ENCODE assay signal across 15 cellular contexts in genomic region chr15:96551196-96551595, GRCh38.
DNase-seq lines count a peak whose midpoint lies in the region; ATAC-seq and TF ChIP-seq lines count a peak whose summit lies in the region.
"Had no signal": no experiment of that assay in that cellular context is flagged by ENCODE, and none has a peak within 500 bp of the region (broad histone marks: within the 10 kb centered on the region; RNA-seq: fewer than 3 reads in every experiment).

No MANE protein-coding gene starts in this region.

- DNase-seq in EH (ENCODE audit: low read depth) (peak; percentile 50), HT1080 (ENCODE audit: low read depth) (peak; percentile 55), RWPE2 (ENCODE audit: low spot score) (no peak), fibroblast of mammary gland (ENCODE audit: low read depth) (peak; percentile 7), dedifferentiated amniotic fluid mesenchymal stem cell (ENCODE audit: extremely low spot score) (no peak), vagina (ENCODE audit: extremely low spot score in 2 of 2) (no peak)
- DNase-seq: ACHN; CD4-positive, CD25-positive, alpha-beta regulatory T cell; DMS53; GDM1 had no signal

- no peak overlapping the region for H3K27ac ChIP-seq in RWPE2 (ENCODE audit: poor library complexity, severe bottlenecking)
- H3K27ac ChIP-seq in vagina = no peak overlapping the region
- H3K27ac ChIP-seq: BLaER1 treated with 17β-estradiol and CSF1 and Interleukin-3, amounts not matched to agents 10 nM and 100 nM; HL-60 had no signal

- H3K4me1 ChIP-seq in RWPE2 (ENCODE audit: insufficient read depth, poor library complexity, severe bottlenecking) (no peaks in the 10 kb centered on the region), vagina (no peaks in the 10 kb centered on the region)
- H3K4me1 ChIP-seq: BLaER1 treated with 17β-estradiol and CSF1 and Interleukin-3, amounts not matched to agents 10 nM and 100 nM had no signal

- TF ChIP-seq POLR2A in vagina (IDR thresholded peaks at IDR 0.05) = no peak

- no peaks in the 10 kb centered on the region for H3K9me3 ChIP-seq in RWPE2 (ENCODE audit: severe bottlenecking)
- no peaks in the 10 kb centered on the region for H3K9me3 ChIP-seq in vagina
- H3K9me3 ChIP-seq: BLaER1 treated with 17β-estradiol and CSF1 and Interleukin-3, amounts not matched to agents 10 nM and 100 nM had no signal

- TF ChIP-seq CTCF in RWPE2 (IDR thresholded peaks at IDR 0.05; ENCODE audit: poor library complexity, severe bottlenecking) (no peak), fibroblast of mammary gland (conservative IDR thresholded peaks at IDR 0.05; ENCODE audit: control insufficient read depth, insufficient read depth, low read depth, low read length) (no peak), vagina (IDR thresholded peaks at IDR 0.05) (no peak)

- intact Hi-C loops in vagina (cut with DNase I) = no loop called here

- peaks cover 38% of the 10 kb centered on the region for H3K27me3 ChIP-seq in RWPE2 (ENCODE audit: insufficient read depth, poor library complexity, severe bottlenecking)
- H3K27me3 ChIP-seq in vagina = no peaks in the 10 kb centered on the region
- H3K27me3 ChIP-seq: BLaER1 treated with 17β-estradiol and CSF1 and Interleukin-3, amounts not matched to agents 10 nM and 100 nM had no signal

- ATAC-seq in RWPE2 (ENCODE audit: low read depth) = 0 out of 3 replicates have a peak, but pooled peaks have one; percentile 30
- no peak for ATAC-seq in GM21786 (IDR thresholded peaks at IDR 0.05; ENCODE audit: unreplicated experiment)
- ATAC-seq in HG02759 (IDR thresholded peaks at IDR 0.05; ENCODE audit: unreplicated experiment) = no peak
- ATAC-seq: HCT116 had no signal

- H3K36me3 ChIP-seq in RWPE2 (ENCODE audit: low read depth) (no peaks in the 10 kb centered on the region), vagina (no peaks in the 10 kb centered on the region)
- H3K36me3 ChIP-seq: BLaER1 treated with 17β-estradiol and CSF1 and Interleukin-3, amounts not matched to agents 10 nM and 100 nM had no signal

- no peak overlapping the region for H3K4me3 ChIP-seq in RWPE2 (ENCODE audit: severe bottlenecking)
- H3K4me3 ChIP-seq in fibroblast of mammary gland (ENCODE audit: control insufficient read depth, low read depth, low read length) = no peak overlapping the region
- no peak overlapping the region for H3K4me3 ChIP-seq in vagina
- H3K4me3 ChIP-seq: BLaER1 treated with 17β-estradiol and CSF1 and Interleukin-3, amounts not matched to agents 10 nM and 100 nM had no signal

Comparison
In these comparisons a context has a peak if more than half of its experiments do, and no peak if none do; other contexts are left out.
1. DNase-seq: peak in EH (single experiment), HT1080 (single experiment) and fibroblast of mammary gland (single experiment); none in RWPE2 (single experiment), dedifferentiated amniotic fluid mesenchymal stem cell (single experiment) and vagina (0 of 2).